8 cellular contexts compared by ENCODE assay signal in genomic region chr1:111738133-111738435, GRCh38. TPM values are rescaled to one million over a fixed set of nuclear protein-coding genes. Genes with fewer than 3 reads are reported as not detected.
DNase-seq lines count a peak whose midpoint lies in the region; ATAC-seq and TF ChIP-seq lines count a peak whose summit lies in the region.

No MANE protein-coding gene starts in this region.

- POLR2A ChIA-PET in AG04449 (lab: Yijun Ruan, JAX): interaction anchor here (0.6 kb wide), 1 partner anchor 34 kb away, joined by 3 read pairs; no protein-coding TSS in a partner anchor

- no peak for TF ChIP-seq CTCF in AG04449 (IDR thresholded peaks at IDR 0.05; ENCODE audit: insufficient read depth, low read length, missing control alignments)
- TF ChIP-seq CTCF in HFFc6 (IDR thresholded peaks at IDR 0.05): no peak

- DNase-seq in AG04449 (ENCODE audit: low read depth, low spot score): no peak
- no peak for DNase-seq in HFFc6
- DNase-seq in caudate nucleus (lab: John Stamatoyannopoulos, UW): no peak
- no peak for DNase-seq in naive B cell
- no peak for DNase-seq in HUDEP-2 (lab: John Stamatoyannopoulos, UW; ENCODE audit: unreplicated experiment in 76 of 76)
- DNase-seq in DMS53 (lab: John Stamatoyannopoulos, UW): no peak
- no peak for DNase-seq in NCI-H1694 (lab: John Stamatoyannopoulos, UW)

- H3K36me3 Mint-ChIP-seq in HFFc6 (ENCODE audit: low read depth): no peaks in the 10 kb centered on the region
- no peaks in the 10 kb centered on the region for H3K36me3 Mint-ChIP-seq in naive B cell

- ATAC-seq in naive B cell (ENCODE audit: low read depth in 2 of 2) (peak in 1 of 2 donors; percentile 54), HG03565 (IDR thresholded peaks at IDR 0.05; ENCODE audit: unreplicated experiment) (no peak)

- H3K27ac ChIP-seq in caudate nucleus (ENCODE audit: low read depth, low read length): peak overlapping the region; percentile 67

- H3K4me1 Mint-ChIP-seq in HFFc6 (ENCODE audit: low read depth): peaks cover 41% of the 10 kb centered on the region
- peaks cover 22 to 39% (median 25%) of the 10 kb centered on the region in 3 donors for H3K4me1 Mint-ChIP-seq in naive B cell

- no peaks in the 10 kb centered on the region for H3K9me3 Mint-ChIP-seq in HFFc6
- no peaks in the 10 kb centered on the region for H3K9me3 Mint-ChIP-seq in naive B cell

- H3K27me3 Mint-ChIP-seq in HFFc6 (ENCODE audit: insufficient read depth) (no peaks in the 10 kb centered on the region), naive B cell (peaks cover 8 to 22% (median 19%) of the 10 kb centered on the region in 3 donors)

- peak overlapping the region; percentile 54 for H3K4me3 ChIP-seq in AG04449 (ENCODE audit: low read depth, low read length)

- peak overlapping the region; percentile 93 for H3K4me3 Mint-ChIP-seq in HFFc6
- peak overlapping the region; percentile 82 to 97 (median 91) for H3K4me3 Mint-ChIP-seq in naive B cell

- H3K27ac Mint-ChIP-seq in HFFc6: peak overlapping the region; percentile 61
- H3K27ac Mint-ChIP-seq in naive B cell: peak overlapping the region; percentile 39 to 95 (median 91)

- CTCF ChIA-PET in AG04449 (lab: Yijun Ruan, JAX): interaction anchor here (2.0 to 10.1 kb wide), 7 partner anchors 10 to 256 kb away, joined by 4 to 130 read pairs (median 26); no protein-coding TSS in a partner anchor

RNA-seq across cellular contexts. Expression of gene INKA2, which starts 1.1 kb away (rescaled TPM):
- 1 to 10 TPM; 1.7 to 3.5 (median 2.6) TPM for total RNA-seq in HFFc6 (2021; fragmentation: NEBNext Ultra II Directional; extraction: Animal tissue kit (Norgen Biotek cat#: 25700))
- under 1 TPM in 5 of 6 donors, not detected in 1; 0.28 to 0.86 (median 0.40) TPM for polyA plus RNA-seq in naive B cell (ENCODE audit: low read depth in 6 of 6)

RNA-seq across cellular contexts. Expression of gene DDX20, which starts 17.6 kb away (rescaled TPM):
- 10 to 100 TPM; 12.9 to 15.5 (median 13.9) TPM for total RNA-seq in HFFc6 (2021; fragmentation: NEBNext Ultra II Directional; extraction: Animal tissue kit (Norgen Biotek cat#: 25700))
- 10 to 100 TPM in 5 of 6 donors, 1 to 10 TPM in 1; 7.5 to 15.7 (median 11.5) TPM for polyA plus RNA-seq in naive B cell (ENCODE audit: low read depth in 6 of 6)
